1 cellular context compared by ENCODE assay signal in genomic region chr5:169960659-169961058, GRCh38.
TF ChIP-seq lines count a peak whose summit lies in the region.

No MANE protein-coding gene starts in this region.

TF ChIP-seq in SK-N-SH, 30 proteins besides CTCF, POLR2A, EP300 and RAD21 (continued from another document):
- TF ChIP-seq USF1 (IDR thresholded peaks at IDR 0.05; ENCODE audit: borderline replicate concordance, low read depth): peak; percentile 42
